1 cellular context compared by ENCODE assay signal in the genomic region with DNA sequence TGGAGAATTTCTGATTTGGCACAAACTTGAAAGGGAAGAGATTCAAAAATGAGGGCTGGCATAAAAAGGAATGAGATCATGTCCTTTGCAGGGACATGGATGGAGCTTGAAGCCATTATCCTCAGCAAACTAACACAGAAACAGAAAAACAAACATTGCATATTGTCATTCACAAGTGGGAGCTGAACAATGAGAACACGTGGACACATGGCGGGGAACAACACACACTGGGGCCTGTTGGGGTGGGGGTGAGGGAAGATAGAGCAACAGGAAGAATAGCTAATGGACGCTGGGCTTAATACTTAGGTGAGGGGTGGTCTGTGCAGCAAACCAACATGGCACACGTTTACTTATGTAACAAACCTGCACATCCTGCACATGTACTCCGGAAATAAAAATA.
TF ChIP-seq lines count a peak whose summit lies in the region.

No MANE protein-coding gene starts in this region.

TF ChIP-seq in K562, 482 proteins besides CTCF, POLR2A, EP300 and RAD21:
- 0 out of 2 replicates have a peak, but pooled peaks have one; percentile 40 for TF ChIP-seq DMBX1 (CRISPR knock-in tag; IDR thresholded peaks at IDR 0.05; ENCODE audit: borderline replicate concordance)
- TF ChIP-seq, protein P1, sequence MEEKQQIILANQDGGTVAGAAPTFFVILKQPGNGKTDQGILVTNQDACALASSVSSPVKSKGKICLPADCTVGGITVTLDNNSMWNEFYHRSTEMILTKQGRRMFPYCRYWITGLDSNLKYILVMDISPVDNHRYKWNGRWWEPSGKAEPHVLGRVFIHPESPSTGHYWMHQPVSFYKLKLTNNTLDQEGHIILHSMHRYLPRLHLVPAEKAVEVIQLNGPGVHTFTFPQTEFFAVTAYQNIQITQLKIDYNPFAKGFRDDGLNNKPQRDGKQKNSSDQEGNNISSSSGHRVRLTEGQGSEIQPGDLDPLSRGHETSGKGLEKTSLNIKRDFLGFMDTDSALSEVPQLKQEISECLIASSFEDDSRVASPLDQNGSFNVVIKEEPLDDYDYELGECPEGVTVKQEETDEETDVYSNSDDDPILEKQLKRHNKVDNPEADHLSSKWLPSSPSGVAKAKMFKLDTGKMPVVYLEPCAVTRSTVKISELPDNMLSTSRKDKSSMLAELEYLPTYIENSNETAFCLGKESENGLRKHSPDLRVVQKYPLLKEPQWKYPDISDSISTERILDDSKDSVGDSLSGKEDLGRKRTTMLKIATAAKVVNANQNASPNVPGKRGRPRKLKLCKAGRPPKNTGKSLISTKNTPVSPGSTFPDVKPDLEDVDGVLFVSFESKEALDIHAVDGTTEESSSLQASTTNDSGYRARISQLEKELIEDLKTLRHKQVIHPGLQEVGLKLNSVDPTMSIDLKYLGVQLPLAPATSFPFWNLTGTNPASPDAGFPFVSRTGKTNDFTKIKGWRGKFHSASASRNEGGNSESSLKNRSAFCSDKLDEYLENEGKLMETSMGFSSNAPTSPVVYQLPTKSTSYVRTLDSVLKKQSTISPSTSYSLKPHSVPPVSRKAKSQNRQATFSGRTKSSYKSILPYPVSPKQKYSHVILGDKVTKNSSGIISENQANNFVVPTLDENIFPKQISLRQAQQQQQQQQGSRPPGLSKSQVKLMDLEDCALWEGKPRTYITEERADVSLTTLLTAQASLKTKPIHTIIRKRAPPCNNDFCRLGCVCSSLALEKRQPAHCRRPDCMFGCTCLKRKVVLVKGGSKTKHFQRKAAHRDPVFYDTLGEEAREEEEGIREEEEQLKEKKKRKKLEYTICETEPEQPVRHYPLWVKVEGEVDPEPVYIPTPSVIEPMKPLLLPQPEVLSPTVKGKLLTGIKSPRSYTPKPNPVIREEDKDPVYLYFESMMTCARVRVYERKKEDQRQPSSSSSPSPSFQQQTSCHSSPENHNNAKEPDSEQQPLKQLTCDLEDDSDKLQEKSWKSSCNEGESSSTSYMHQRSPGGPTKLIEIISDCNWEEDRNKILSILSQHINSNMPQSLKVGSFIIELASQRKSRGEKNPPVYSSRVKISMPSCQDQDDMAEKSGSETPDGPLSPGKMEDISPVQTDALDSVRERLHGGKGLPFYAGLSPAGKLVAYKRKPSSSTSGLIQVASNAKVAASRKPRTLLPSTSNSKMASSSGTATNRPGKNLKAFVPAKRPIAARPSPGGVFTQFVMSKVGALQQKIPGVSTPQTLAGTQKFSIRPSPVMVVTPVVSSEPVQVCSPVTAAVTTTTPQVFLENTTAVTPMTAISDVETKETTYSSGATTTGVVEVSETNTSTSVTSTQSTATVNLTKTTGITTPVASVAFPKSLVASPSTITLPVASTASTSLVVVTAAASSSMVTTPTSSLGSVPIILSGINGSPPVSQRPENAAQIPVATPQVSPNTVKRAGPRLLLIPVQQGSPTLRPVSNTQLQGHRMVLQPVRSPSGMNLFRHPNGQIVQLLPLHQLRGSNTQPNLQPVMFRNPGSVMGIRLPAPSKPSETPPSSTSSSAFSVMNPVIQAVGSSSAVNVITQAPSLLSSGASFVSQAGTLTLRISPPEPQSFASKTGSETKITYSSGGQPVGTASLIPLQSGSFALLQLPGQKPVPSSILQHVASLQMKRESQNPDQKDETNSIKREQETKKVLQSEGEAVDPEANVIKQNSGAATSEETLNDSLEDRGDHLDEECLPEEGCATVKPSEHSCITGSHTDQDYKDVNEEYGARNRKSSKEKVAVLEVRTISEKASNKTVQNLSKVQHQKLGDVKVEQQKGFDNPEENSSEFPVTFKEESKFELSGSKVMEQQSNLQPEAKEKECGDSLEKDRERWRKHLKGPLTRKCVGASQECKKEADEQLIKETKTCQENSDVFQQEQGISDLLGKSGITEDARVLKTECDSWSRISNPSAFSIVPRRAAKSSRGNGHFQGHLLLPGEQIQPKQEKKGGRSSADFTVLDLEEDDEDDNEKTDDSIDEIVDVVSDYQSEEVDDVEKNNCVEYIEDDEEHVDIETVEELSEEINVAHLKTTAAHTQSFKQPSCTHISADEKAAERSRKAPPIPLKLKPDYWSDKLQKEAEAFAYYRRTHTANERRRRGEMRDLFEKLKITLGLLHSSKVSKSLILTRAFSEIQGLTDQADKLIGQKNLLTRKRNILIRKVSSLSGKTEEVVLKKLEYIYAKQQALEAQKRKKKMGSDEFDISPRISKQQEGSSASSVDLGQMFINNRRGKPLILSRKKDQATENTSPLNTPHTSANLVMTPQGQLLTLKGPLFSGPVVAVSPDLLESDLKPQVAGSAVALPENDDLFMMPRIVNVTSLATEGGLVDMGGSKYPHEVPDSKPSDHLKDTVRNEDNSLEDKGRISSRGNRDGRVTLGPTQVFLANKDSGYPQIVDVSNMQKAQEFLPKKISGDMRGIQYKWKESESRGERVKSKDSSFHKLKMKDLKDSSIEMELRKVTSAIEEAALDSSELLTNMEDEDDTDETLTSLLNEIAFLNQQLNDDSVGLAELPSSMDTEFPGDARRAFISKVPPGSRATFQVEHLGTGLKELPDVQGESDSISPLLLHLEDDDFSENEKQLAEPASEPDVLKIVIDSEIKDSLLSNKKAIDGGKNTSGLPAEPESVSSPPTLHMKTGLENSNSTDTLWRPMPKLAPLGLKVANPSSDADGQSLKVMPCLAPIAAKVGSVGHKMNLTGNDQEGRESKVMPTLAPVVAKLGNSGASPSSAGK (IDR thresholded peaks at IDR 0.05) = peak; percentile 55; the same call in 1 of the 2 replicates
